ENCODE assay signal across 9 cellular contexts in the genomic region with DNA sequence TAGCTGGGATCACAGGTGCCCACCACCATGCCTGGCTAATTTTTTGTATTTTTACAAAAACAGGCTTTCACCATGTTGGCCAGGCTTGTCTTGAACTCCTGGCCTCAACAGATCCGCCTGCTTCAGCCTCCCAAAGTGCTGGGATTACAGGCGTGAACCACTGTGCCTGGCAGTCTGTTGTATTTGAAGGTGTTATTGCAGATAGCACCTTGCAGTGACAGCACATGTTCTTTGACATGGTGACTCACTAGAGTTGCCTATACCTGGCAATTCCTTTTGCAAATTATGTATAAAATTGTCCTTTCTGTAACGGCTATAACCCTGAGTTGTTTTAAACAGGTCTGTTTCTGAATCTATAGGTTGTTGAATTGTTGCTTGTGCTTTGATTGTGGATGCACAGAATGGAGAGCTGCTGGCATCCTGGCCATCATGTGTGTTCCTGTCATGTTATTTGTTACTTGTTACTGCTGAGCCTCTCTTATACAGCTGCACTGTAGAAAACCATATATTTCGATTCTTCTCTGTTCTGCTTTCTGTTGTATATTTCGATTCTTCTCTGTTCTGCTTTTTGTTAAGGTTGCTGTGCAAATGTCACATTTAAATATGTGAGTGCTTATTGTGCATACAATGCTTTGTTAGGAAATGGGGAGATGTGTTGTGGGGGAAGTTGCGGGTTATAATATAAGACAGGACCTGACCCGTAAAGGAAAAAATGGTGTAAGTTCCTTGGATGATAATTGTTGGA. TPM values are rescaled to one million over a fixed set of nuclear protein-coding genes. Genes with fewer than 3 reads are reported as not detected.
A peak's percentile ranks its signal among the peaks of the same experiment; 100 is the strongest.
DNase-seq lines count a peak whose midpoint lies in the region; ATAC-seq and TF ChIP-seq lines count a peak whose summit lies in the region.
"Had no signal": no experiment of that assay in that cellular context is flagged by ENCODE, and none has a peak within 500 bp of the region (broad histone marks: within the 10 kb centered on the region; RNA-seq: fewer than 3 reads in every experiment).

No MANE protein-coding gene starts in this region.

- H3K36me3 ChIP-seq in heart right ventricle (peaks cover 0 to 58% (median 6%) of the 10 kb centered on the region in 9 donors), smooth muscle cell (ENCODE audit: low read depth) (no peaks in the 10 kb centered on the region)

- CTCF ChIA-PET in activated CD8-positive, alpha-beta T cell treated with anti-CD3 and anti-CD28 coated beads, Interleukin-2, amount 10 ng/mL, durations not matched to agents 7 days and 5 days (lab: Charles Lee) = interaction anchor here (1.2 kb wide), 1 partner anchor 111 kb away, joined by 4 read pairs; no protein-coding TSS in a partner anchor

- intact Hi-C loops in Right ventricle myocardium inferior (cut with DNase I) (no loop called here), heart right ventricle (cut with DNase I) (loop anchor here in 1 of 10 donors (10.0 kb wide), 2 partner anchors 64 to 86 kb away; no protein-coding TSS in a partner anchor)

- H3K27me3 Mint-ChIP-seq in activated CD8-positive, alpha-beta T cell treated with anti-CD3 and anti-CD28 coated beads, Interleukin-2, amount 10 ng/mL, durations not matched to agents 7 days and 5 days (ENCODE audit: low read depth) = no peaks in the 10 kb centered on the region

- no peak overlapping the region for H2AFZ ChIP-seq in smooth muscle cell (ENCODE audit: low read depth)
- H2AFZ ChIP-seq: parathyroid adenoma had no signal

- peak; percentile 10 for ATAC-seq in Right ventricle myocardium inferior
- ATAC-seq in heart right ventricle = no peak
- peak; percentile 77 for ATAC-seq in HG03108 (IDR thresholded peaks at IDR 0.05; ENCODE audit: unreplicated experiment)
- ATAC-seq in activated CD8-positive, alpha-beta T cell treated with anti-CD3 and anti-CD28 coated beads, Interleukin-2, amount 10 ng/mL, durations not matched to agents 7 days and 5 days = peak; percentile 28
- no peak for ATAC-seq in GM19467 (IDR thresholded peaks at IDR 0.05; ENCODE audit: unreplicated experiment)

- no peaks in the 10 kb centered on the region for H3K9me3 Mint-ChIP-seq in activated CD8-positive, alpha-beta T cell treated with anti-CD3 and anti-CD28 coated beads, Interleukin-2, amount 10 ng/mL, durations not matched to agents 7 days and 5 days (ENCODE audit: insufficient read depth)

- H3K79me2 ChIP-seq in smooth muscle cell (ENCODE audit: low read depth) = peaks cover 86% of the 10 kb centered on the region

- TF ChIP-seq CTCF in heart right ventricle (IDR thresholded peaks at IDR 0.05) (no peak), smooth muscle cell (IDR thresholded peaks at IDR 0.05; ENCODE audit: borderline replicate concordance, insufficient read depth, poor library complexity, severe bottlenecking) (no peak)

- H3K9me3 ChIP-seq in heart right ventricle = no peaks in the 10 kb centered on the region
- no peaks in the 10 kb centered on the region for H3K9me3 ChIP-seq in smooth muscle cell (replicated peaks; ENCODE audit: low read depth)

- H3K4me3 ChIP-seq in heart right ventricle = peak overlapping the region in 1 of 10 donors; percentile 4
- H3K4me3 ChIP-seq in smooth muscle cell = no peak overlapping the region

- H3K36me3 Mint-ChIP-seq in activated CD8-positive, alpha-beta T cell treated with anti-CD3 and anti-CD28 coated beads, Interleukin-2, amount 10 ng/mL, durations not matched to agents 7 days and 5 days (ENCODE audit: low read depth) = peaks cover 79% of the 10 kb centered on the region

- DNase-seq in Right ventricle myocardium inferior (ENCODE audit: missing footprints) = no peak
- DNase-seq in heart right ventricle = no peak
- no peak for DNase-seq in activated CD8-positive, alpha-beta T cell treated with anti-CD3 and anti-CD28 coated beads, Interleukin-2, amount 10 ng/mL, durations not matched to agents 7 days and 5 days
- no peak for DNase-seq in smooth muscle cell (lab: John Stamatoyannopoulos, UW; ENCODE audit: unreplicated experiment)
- no peak for DNase-seq in 8988T
- no peak for DNase-seq in DMS 273 (lab: John Stamatoyannopoulos, UW; ENCODE audit: unreplicated experiment)

- peaks cover 97% of the 10 kb centered on the region for H4K20me1 ChIP-seq in smooth muscle cell (ENCODE audit: low read depth)

- peak overlapping the region; percentile 40 for H3K9ac ChIP-seq in smooth muscle cell (ENCODE audit: low read depth)
- H3K9ac ChIP-seq: parathyroid adenoma had no signal

- H3K27ac ChIP-seq in heart right ventricle = peak overlapping the region in 4 of 10 donors; percentile 13 to 54 (median 44)
- peak overlapping the region; percentile 83 for H3K27ac ChIP-seq in smooth muscle cell (ENCODE audit: low read depth)
- H3K27ac ChIP-seq: parathyroid adenoma had no signal

- peaks cover 3 to 98% (median 87%) of the 10 kb centered on the region in 9 donors for H3K4me1 ChIP-seq in heart right ventricle
- H3K4me1 ChIP-seq in smooth muscle cell (ENCODE audit: low read depth) = no peaks in the 10 kb centered on the region
- H3K4me1 ChIP-seq: parathyroid adenoma had no signal

- H3K4me1 Mint-ChIP-seq in activated CD8-positive, alpha-beta T cell treated with anti-CD3 and anti-CD28 coated beads, Interleukin-2, amount 10 ng/mL, durations not matched to agents 7 days and 5 days (ENCODE audit: low read depth) = peaks cover 61% of the 10 kb centered on the region

- H3K27ac Mint-ChIP-seq in activated CD8-positive, alpha-beta T cell treated with anti-CD3 and anti-CD28 coated beads, Interleukin-2, amount 10 ng/mL, durations not matched to agents 7 days and 5 days = peak overlapping the region; percentile 78

- POLR2A ChIA-PET in activated CD8-positive, alpha-beta T cell treated with anti-CD3 and anti-CD28 coated beads, Interleukin-2, amount 10 ng/mL, durations not matched to agents 7 days and 5 days (lab: Charles Lee) = interaction anchor here (6.5 kb wide), 1 partner anchor 7 kb away, joined by 86 read pairs; a partner anchor contains a TSS

- WGBS in heart right ventricle, 2 donors = 53 to 58% methylated on average over 7 of the region's 7 CpGs
- 78% methylated on average over 7 of the region's 7 CpGs for WGBS in smooth muscle cell (ENCODE audit: low lambda C conversion rate)

- peak overlapping the region; percentile 72 for H3K4me3 Mint-ChIP-seq in activated CD8-positive, alpha-beta T cell treated with anti-CD3 and anti-CD28 coated beads, Interleukin-2, amount 10 ng/mL, durations not matched to agents 7 days and 5 days

- H3F3A ChIP-seq in smooth muscle cell (ENCODE audit: low read depth) = peaks cover 5% of the 10 kb centered on the region

- H3K27me3 ChIP-seq in heart right ventricle (peaks cover 0 to 30% (median 0%) of the 10 kb centered on the region in 7 donors), smooth muscle cell (ENCODE audit: low read depth) (no peaks in the 10 kb centered on the region)

- H3K4me2 ChIP-seq in smooth muscle cell = peak overlapping the region; percentile 30

RNA-seq across cellular contexts. Expression of a gene that starts 8.1 kb away (rescaled TPM):
- total RNA-seq in Right ventricle myocardium inferior (78.6 TPM), heart right ventricle (10 to 100 TPM; 58.8 to 92.1 (median 80.3) TPM), smooth muscle cell (67.4 and 79.3 TPM in 2 replicates)
- polyA plus RNA-seq in heart right ventricle (10 to 100 TPM; 16.1 to 73.7 TPM), smooth muscle cell (13.2 and 22.5 TPM in 2 replicates)
- 100 to 1,000 TPM; 252 to 264 TPM for total RNA-seq in activated CD8-positive, alpha-beta T cell treated with anti-CD3 and anti-CD28 coated beads, Interleukin-2, amount 10 ng/mL, durations not matched to agents 7 days and 5 days

RNA-seq across cellular contexts. Expression of a gene that starts 37.3 kb away (rescaled TPM):
- total RNA-seq in Right ventricle myocardium inferior = 1.7 TPM
- 1 to 10 TPM in 7 of 10 donors, under 1 TPM in 3; 0.53 to 2.7 (median 1.2) TPM for total RNA-seq in heart right ventricle
- 1 to 10 TPM; 1.5 to 1.7 TPM for polyA plus RNA-seq in heart right ventricle
- total RNA-seq in activated CD8-positive, alpha-beta T cell treated with anti-CD3 and anti-CD28 coated beads, Interleukin-2, amount 10 ng/mL, durations not matched to agents 7 days and 5 days = 1 to 10 TPM; 6.5 to 6.6 TPM
- 0.94 and 2.6 TPM in 2 replicates for total RNA-seq in smooth muscle cell
- 0.51 and 1.1 TPM in 2 replicates for polyA plus RNA-seq in smooth muscle cell

Comparison
In these comparisons a context has a peak if more than half of its experiments do, and no peak if none do; other contexts are left out.
1. ATAC-seq: peak in Right ventricle myocardium inferior (single experiment), HG03108 (single experiment) and activated CD8-positive, alpha-beta T cell treated with anti-CD3 and anti-CD28 coated beads, Interleukin-2, amount 10 ng/mL, durations not matched to agents 7 days and 5 days (single experiment); none in heart right ventricle (0 of 8) and GM19467 (single experiment).